In the genomic region with DNA sequence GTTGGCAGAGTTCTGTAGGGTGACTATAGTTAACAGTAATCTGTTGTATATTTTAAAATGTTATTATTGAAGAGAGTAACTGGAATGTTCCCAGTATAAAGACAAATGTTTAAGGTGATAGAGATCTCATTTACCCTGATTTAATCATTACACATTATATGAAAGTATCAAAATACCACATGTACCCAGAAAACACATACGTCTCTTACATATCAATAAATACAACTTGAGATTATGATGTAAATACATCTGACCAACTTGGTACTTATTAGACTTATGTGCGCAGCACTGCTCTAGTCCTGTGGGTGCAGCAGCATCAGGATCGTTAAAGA, we compare ENCODE assay signal across 8 cellular contexts. TPM values are rescaled to one million over a fixed set of nuclear protein-coding genes. Genes with fewer than 3 reads are reported as not detected.
DNase-seq lines count a peak whose midpoint lies in the region; ATAC-seq and TF ChIP-seq lines count a peak whose summit lies in the region.

No MANE protein-coding gene starts in this region.

- peak overlapping the region; percentile 88 for H2AFZ ChIP-seq in mammary epithelial cell (ENCODE audit: low read depth, low read length)

- no peaks in the 10 kb centered on the region for H3K9me3 ChIP-seq in right atrium auricular region
- H3K9me3 ChIP-seq in mammary epithelial cell (replicated peaks; ENCODE audit: insufficient read depth, low read length) = no peaks in the 10 kb centered on the region
- no peaks in the 10 kb centered on the region for H3K9me3 ChIP-seq in mucosa of descending colon
- H3K9me3 ChIP-seq in aorta (ENCODE audit: control insufficient read depth, low read length) = no peaks in the 10 kb centered on the region

- H3K4me3 ChIP-seq in right atrium auricular region (peak overlapping the region; percentile 75 to 87), mammary epithelial cell (replicated peaks in 1 of 3; ENCODE audit: insufficient read depth in 1 of 3, low read depth in 2 of 3, low read length in 3 of 3) (peak overlapping the region; percentile 85 to 92 (median 89)), mucosa of descending colon (peak overlapping the region; percentile 85), aorta (ENCODE audit: low read length in 2 of 2) (peak overlapping the region; percentile 13 to 65)

- WGBS in mammary epithelial cell (ENCODE audit: low coverage, missing lambda C conversion rate) = 4% methylated on average over 3 of the region's 3 CpGs
- WGBS in aorta, 2 donors = 0% methylated on average over 3 of the region's 3 CpGs

- no peaks in the 10 kb centered on the region for H3K27me3 ChIP-seq in right atrium auricular region
- H3K27me3 ChIP-seq in mammary epithelial cell (ENCODE audit: insufficient read depth, low read length) = no peaks in the 10 kb centered on the region
- H3K27me3 ChIP-seq in aorta (ENCODE audit: control insufficient read depth in 1 of 2, insufficient read depth in 2 of 2, low read length in 1 of 2) = no peaks in the 10 kb centered on the region

- CTCF ChIA-PET in mammary epithelial cell (lab: Charles Lee; ENCODE audit: low non-redundant PET) = no interaction called here

- ATAC-seq in Right ventricle myocardium inferior = no peak
- ATAC-seq in mucosa of descending colon = no peak
- ATAC-seq in aorta (ENCODE audit: low FRiP score) = no peak

- TF ChIP-seq CTCF in right atrium auricular region (IDR thresholded peaks at IDR 0.05) (no peak), mammary epithelial cell (conservative IDR thresholded peaks at IDR 0.05 in 1 of 2, IDR thresholded peaks at IDR 0.05 in 1 of 2; ENCODE audit: extremely low read depth in 1 of 2, insufficient read depth in 1 of 2, low read depth in 1 of 2, low read length in 2 of 2) (no peak), mucosa of descending colon (IDR thresholded peaks at IDR 0.05) (no peak)

- H3K79me2 ChIP-seq in mammary epithelial cell (ENCODE audit: insufficient read depth, low read length) = peaks cover 47% of the 10 kb centered on the region

- DNase-seq in right atrium auricular region (ENCODE audit: low spot score) = no peak
- no peak for DNase-seq in Right ventricle myocardium inferior (ENCODE audit: missing footprints)
- no peak for DNase-seq in mammary epithelial cell
- no peak for DNase-seq in mucosa of descending colon
- DNase-seq in aorta = no peak
- no peak for DNase-seq in DMS53 (lab: John Stamatoyannopoulos, UW)
- DNase-seq in RPMI8226 = no peak
- no peak for DNase-seq in NCI-H226

- in situ Hi-C loops in mammary epithelial cell (cut with MboI; ENCODE audit: low sequenced_read_pairs in 2 of 2) = no loop called here

- H3K9ac ChIP-seq in mammary epithelial cell (ENCODE audit: insufficient read depth, low read length) = peak overlapping the region; percentile 88

- dilution Hi-C loops in mammary epithelial cell (cut with HindIII; ENCODE audit: low sequenced_read_pairs) = no loop called here

- H3K4me1 ChIP-seq in right atrium auricular region = peaks cover 0 to 29% of the 10 kb centered on the region in 2 donors
- H3K4me1 ChIP-seq in mammary epithelial cell (ENCODE audit: insufficient read depth, low read length) = peaks cover 11% of the 10 kb centered on the region
- peaks cover 14% of the 10 kb centered on the region for H3K4me1 ChIP-seq in mucosa of descending colon (ENCODE audit: low read depth)
- no peaks in the 10 kb centered on the region for H3K4me1 ChIP-seq in aorta (ENCODE audit: control insufficient read depth in 1 of 2, insufficient read depth in 2 of 2, low read length in 2 of 2)

- BruUV-seq in mammary epithelial cell (replicated peaks; lab: Mats Ljungman, UMichigan) = TSS peak; percentile 96

- H3K4me2 ChIP-seq in mammary epithelial cell (ENCODE audit: insufficient read depth, low read depth, low read length) = peak overlapping the region; percentile 83

- H3K36me3 ChIP-seq in right atrium auricular region = peaks cover 30% of the 10 kb centered on the region
- H3K36me3 ChIP-seq in mammary epithelial cell (ENCODE audit: insufficient read depth, low read length) = peaks cover 11% of the 10 kb centered on the region
- H3K36me3 ChIP-seq in mucosa of descending colon (ENCODE audit: low read depth) = no peaks in the 10 kb centered on the region
- no peaks in the 10 kb centered on the region for H3K36me3 ChIP-seq in aorta (ENCODE audit: control insufficient read depth in 1 of 2, insufficient read depth in 2 of 2, low read length in 1 of 2)

- no peaks in the 10 kb centered on the region for H4K20me1 ChIP-seq in mammary epithelial cell (ENCODE audit: insufficient read depth, low read length)

- intact Hi-C loops in Right ventricle myocardium inferior (cut with DNase I) = no loop called here
- intact Hi-C loops in mammary epithelial cell (cut with micrococcal nuclease) = loop anchor here (1.0 kb wide), 3 partner anchors 59 to 298 kb away; no protein-coding TSS in a partner anchor
- intact Hi-C loops in mucosa of descending colon (cut with DNase I, micrococcal nuclease) = no loop called here
- intact Hi-C loops in aorta (cut with DNase I) = no loop called here

- H3K27ac ChIP-seq in right atrium auricular region (peak overlapping the region; percentile 94 to 96), mammary epithelial cell (ENCODE audit: insufficient read depth, low read depth, low read length) (peak overlapping the region; percentile 74), aorta (ENCODE audit: low read depth in 1 of 2, low read length in 2 of 2) (peak overlapping the region; percentile 10 to 78)

RNA-seq across cellular contexts. Expression of gene PARK7, which starts 0.7 kb away (rescaled TPM):
- 100 to 1,000 TPM; 206 to 266 TPM for total RNA-seq in right atrium auricular region
- total RNA-seq in Right ventricle myocardium inferior = 372 TPM
- total RNA-seq in mammary epithelial cell = 100 to 1,000 TPM; 106 to 264 TPM
- 361 TPM for polyA plus RNA-seq in mammary epithelial cell
- 166 TPM for polyA minus RNA-seq in mammary epithelial cell
- 100 to 1,000 TPM; 135 to 200 (median 186) TPM for total RNA-seq in mucosa of descending colon
- 100 to 1,000 TPM; 192 to 201 TPM for total RNA-seq in aorta
- polyA plus RNA-seq in aorta = 100 to 1,000 TPM; 322 to 503 TPM

RNA-seq across cellular contexts. Expression of gene TNFRSF9, which starts 20.2 kb away (rescaled TPM):
- not detected for total RNA-seq in right atrium auricular region
- not detected for total RNA-seq in Right ventricle myocardium inferior
- total RNA-seq in mammary epithelial cell = not detected
- not detected for polyA plus RNA-seq in mammary epithelial cell
- polyA minus RNA-seq in mammary epithelial cell = not detected
- under 1 TPM; 0.19 to 0.51 (median 0.35) TPM for total RNA-seq in mucosa of descending colon
- total RNA-seq in aorta = under 1 TPM; 0.36 to 0.42 TPM
- not detected for polyA plus RNA-seq in aorta

Comparison
In these comparisons a context has a peak if more than half of its experiments do, and no peak if none do; other contexts are left out.
1. H3K27ac ChIP-seq: peak in every context shown above with its lines; median percentile 95 in right atrium auricular region; 74 in mammary epithelial cell; 44 in aorta.
2. H3K4me3 ChIP-seq: peak in every context shown above with its lines; median percentile 89 in mammary epithelial cell; 85 in mucosa of descending colon; 81 in right atrium auricular region; 39 in aorta.